Comparison of ENCODE assay signal across 1 cellular context in genomic region chrX:106038625-106039024, GRCh38.
TF ChIP-seq lines count a peak whose summit lies in the region.

Gene SERPINA7, minus strand, starts transcription at chrX:106038727. Its CDS starts 1,669 bp downstream, at chrX:106037058.

TF ChIP-seq in HepG2, 621 proteins besides CTCF, POLR2A, EP300 and RAD21 (continued from another document and continues in another):
- TF ChIP-seq NR1H2 (CRISPR knock-in tag; IDR thresholded peaks at IDR 0.05; ENCODE audit: borderline replicate concordance, low read depth) = no peak
- TF ChIP-seq BCL6 (CRISPR knock-in tag; IDR thresholded peaks at IDR 0.05) = peak; percentile 74
- no peak for TF ChIP-seq NR0B2 (CRISPR knock-in tag; IDR thresholded peaks at IDR 0.05)
- TF ChIP-seq RORA (CRISPR knock-in tag; IDR thresholded peaks at IDR 0.05) = no peak
- no peak for TF ChIP-seq ZBTB33 (CRISPR knock-in tag; IDR thresholded peaks at IDR 0.05)
- TF ChIP-seq ZFP36 (IDR thresholded peaks at IDR 0.05; ENCODE audit: borderline replicate concordance, low read depth, low read length, partially characterized antibody) = no peak
- no peak for TF ChIP-seq SP2 (CRISPR knock-in tag; IDR thresholded peaks at IDR 0.05)
- no peak for TF ChIP-seq ATF5 (CRISPR knock-in tag; IDR thresholded peaks at IDR 0.05; ENCODE audit: low read depth)
- TF ChIP-seq CEBPB (IDR thresholded peaks at IDR 0.05; ENCODE audit: borderline replicate concordance, low read depth, low read length) = peak; percentile 77
- TF ChIP-seq ZNF552 (CRISPR knock-in tag; IDR thresholded peaks at IDR 0.05; ENCODE audit: borderline replicate concordance) = no peak
- no peak for TF ChIP-seq SRSF9 (IDR thresholded peaks at IDR 0.05; ENCODE audit: borderline replicate concordance, insufficient read depth, low read depth, low read length, poor library complexity, severe bottlenecking)
- TF ChIP-seq MEIS2 (CRISPR knock-in tag; IDR thresholded peaks at IDR 0.05) = no peak
- TF ChIP-seq ZNF775 (CRISPR knock-in tag; IDR thresholded peaks at IDR 0.05; ENCODE audit: borderline replicate concordance) = no peak
- no peak for TF ChIP-seq IRF2 (CRISPR knock-in tag; IDR thresholded peaks at IDR 0.05)
- TF ChIP-seq ZNF441 (CRISPR knock-in tag; IDR thresholded peaks at IDR 0.05; ENCODE audit: borderline replicate concordance) = no peak
- TF ChIP-seq ZNF609 (CRISPR knock-in tag; IDR thresholded peaks at IDR 0.05; ENCODE audit: borderline replicate concordance) = peak; percentile 76; the same call in 1 of the 2 replicates
- no peak for TF ChIP-seq ZNF572 (CRISPR knock-in tag; IDR thresholded peaks at IDR 0.05)
- TF ChIP-seq DZIP1 (CRISPR knock-in tag; IDR thresholded peaks at IDR 0.05) = no peak
- TF ChIP-seq KDM5B (CRISPR knock-in tag; IDR thresholded peaks at IDR 0.05; ENCODE audit: borderline replicate concordance) = no peak
- TF ChIP-seq ZBTB43 (CRISPR knock-in tag; conservative IDR thresholded peaks at IDR 0.05) = no peak
- TF ChIP-seq ZNF777 (CRISPR knock-in tag; IDR thresholded peaks at IDR 0.05) = no peak
- TF ChIP-seq SKIL (CRISPR knock-in tag; IDR thresholded peaks at IDR 0.05; ENCODE audit: borderline replicate concordance) = no peak
- TF ChIP-seq KDM5A (IDR thresholded peaks at IDR 0.05; ENCODE audit: borderline replicate concordance, low read length) = peak; percentile 25; the same call in 1 of the 2 replicates
- no peak for TF ChIP-seq RBM22 (optimal IDR thresholded peaks at IDR 0.05; ENCODE audit: low read length)
- no peak for TF ChIP-seq IRX3 (CRISPR knock-in tag; IDR thresholded peaks at IDR 0.05; ENCODE audit: borderline replicate concordance, low read depth)
- TF ChIP-seq SOX6 (IDR thresholded peaks at IDR 0.05) = no peak
- peak; percentile 99 for TF ChIP-seq SOX6 (CRISPR knock-in tag; IDR thresholded peaks at IDR 0.05)
- no peak for TF ChIP-seq ARID4A (CRISPR knock-in tag; IDR thresholded peaks at IDR 0.05; ENCODE audit: borderline replicate concordance)
- no peak for TF ChIP-seq ZBTB39 (CRISPR knock-in tag; IDR thresholded peaks at IDR 0.05)
- no peak for TF ChIP-seq CBX2 (IDR thresholded peaks at IDR 0.05; ENCODE audit: low read depth, low read length)
- no peak for TF ChIP-seq CBX2 (CRISPR knock-in tag; IDR thresholded peaks at IDR 0.05; ENCODE audit: low read depth)
- TF ChIP-seq ZNF274 (CRISPR knock-in tag; IDR thresholded peaks at IDR 0.05) = no peak
- no peak for TF ChIP-seq TP53 (CRISPR knock-in tag; conservative IDR thresholded peaks at IDR 0.05)
- TF ChIP-seq KAT8 (CRISPR knock-in tag; IDR thresholded peaks at IDR 0.05) = peak; percentile 49
- TF ChIP-seq ZNF20 (CRISPR knock-in tag; IDR thresholded peaks at IDR 0.05) = no peak
- no peak for TF ChIP-seq ZNF556 (CRISPR knock-in tag; IDR thresholded peaks at IDR 0.05; ENCODE audit: borderline replicate concordance)
- TF ChIP-seq ZNF33A (CRISPR knock-in tag; IDR thresholded peaks at IDR 0.05; ENCODE audit: borderline replicate concordance) = no peak
- no peak for TF ChIP-seq ZFP90 (CRISPR knock-in tag; IDR thresholded peaks at IDR 0.05; ENCODE audit: borderline replicate concordance)
